Comparison of ENCODE assay signal across 9 cellular contexts in the genomic region with DNA sequence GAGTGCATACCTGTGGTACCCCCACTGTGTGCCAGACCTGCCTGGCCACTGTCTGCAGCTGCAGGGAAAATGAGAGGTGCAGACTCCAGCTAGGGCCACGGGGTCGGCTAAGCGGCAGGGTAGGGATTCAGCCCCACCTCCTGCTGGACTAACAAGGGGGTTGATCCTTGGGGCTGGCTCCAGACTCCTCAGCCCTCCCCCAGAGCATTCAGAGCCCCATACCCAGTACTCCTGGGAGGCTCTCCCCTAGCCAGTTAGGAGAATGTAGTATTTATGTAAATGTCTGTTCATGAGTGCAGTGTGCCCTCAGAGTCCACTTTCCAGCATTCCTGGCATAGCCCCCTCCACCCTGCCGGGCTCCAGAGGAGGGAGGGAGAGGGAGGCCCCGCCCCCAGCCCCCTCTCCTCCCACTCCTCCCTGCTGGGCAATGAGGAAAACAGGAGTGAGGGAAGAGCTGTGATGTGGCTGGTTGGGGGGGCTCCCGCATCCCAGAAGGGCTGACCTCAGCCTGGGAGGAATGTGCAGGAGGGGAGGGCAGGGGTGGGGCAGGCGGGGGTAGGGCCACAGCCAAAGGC. TPM values are rescaled to one million over a fixed set of nuclear protein-coding genes. Genes with fewer than 3 reads are reported as not detected.
DNase-seq lines count a peak whose midpoint lies in the region; ATAC-seq and FAIRE-seq lines count a peak whose summit lies in the region.
"Had no signal": no experiment of that assay in that cellular context is flagged by ENCODE, and none has a peak within 500 bp of the region (broad histone marks: within the 10 kb centered on the region; RNA-seq: fewer than 3 reads in every experiment).

No MANE protein-coding gene starts in this region.

- no peaks in the 10 kb centered on the region for H3K9me3 ChIP-seq in small intestine (ENCODE audit: control insufficient read depth, low read depth)

- intact Hi-C loops in left colon (cut with DNase I, micrococcal nuclease) = no loop called here

- no peaks in the 10 kb centered on the region for H3K27me3 ChIP-seq in small intestine (ENCODE audit: control insufficient read depth in 2 of 2, insufficient read depth in 2 of 2, low read length in 2 of 2)

- no peak for FAIRE-seq in small intestine (lab: Jason Lieb, UNC)

- no peak for ATAC-seq in left colon

- H3K36me3 ChIP-seq in small intestine (ENCODE audit: control insufficient read depth in 2 of 2, insufficient read depth in 2 of 2, low read length in 2 of 2) = no peaks in the 10 kb centered on the region

- H3K4me1 ChIP-seq in small intestine (ENCODE audit: control insufficient read depth in 2 of 2, insufficient read depth in 1 of 2, low read depth in 1 of 2, low read length in 1 of 2) = peaks cover 4 to 8% of the 10 kb centered on the region in 2 donors

- DNase-seq in NCI-H146 (lab: John Stamatoyannopoulos, UW) (peak; percentile 13), NCI-H146 treated with DMSO at 0.1 percent for 48 hours (lab: John Stamatoyannopoulos, UW; ENCODE audit: unreplicated experiment) (no peak), left colon (peak; percentile 58 to 69), superior temporal gyrus (ENCODE audit: extremely low spot score) (peak; percentile 73), NCI-H1048 (lab: John Stamatoyannopoulos, UW) (no peak), small intestine (no peak), NCI-H2081 (lab: John Stamatoyannopoulos, UW) (no peak)

- WGBS in small intestine, 3 donors = 19 to 40% (median 34%) methylated on average over 7 of the region's 7 CpGs

- H3K27ac ChIP-seq in cingulate gyrus (ENCODE audit: low read depth, low read length) (peak overlapping the region; percentile 100), small intestine (ENCODE audit: low read depth in 1 of 2, low read length in 1 of 2) (peak overlapping the region in 1 of 2 donors; percentile 62)
- H3K27ac ChIP-seq: C4-2B had no signal

- H3K4me3 ChIP-seq in small intestine (ENCODE audit: low read depth in 1 of 2, low read length in 2 of 2) = no peak overlapping the region

RNA-seq across cellular contexts. Expression of a gene that starts 4.5 kb away (rescaled TPM):
- total RNA-seq in left colon = 100 to 1,000 TPM in 1 of 2 donors, 10 to 100 TPM in 1; 56.8 to 116 TPM
- 100 to 1,000 TPM in 2 of 3 donors, 10 to 100 TPM in 1; 39.2 to 204 (median 164) TPM for polyA plus RNA-seq in small intestine

RNA-seq across cellular contexts. Expression of a gene that starts 14.4 kb away (rescaled TPM):
- not detected for total RNA-seq in left colon
- polyA plus RNA-seq in small intestine = under 1 TPM in 2 of 3 donors, not detected in 1; 0.21 to 0.54 TPM

RNA-seq across cellular contexts. Expression of a gene that starts 27.8 kb away (rescaled TPM):
- total RNA-seq in left colon = 10 to 100 TPM; 48.8 to 68.6 TPM
- 10 to 100 TPM; 65.8 to 93.4 (median 76.2) TPM for polyA plus RNA-seq in small intestine

RNA-seq across cellular contexts. Expression of a gene that starts 28.5 kb away (rescaled TPM):
- 10 to 100 TPM; 46.1 to 81.3 TPM for total RNA-seq in left colon
- 100 to 1,000 TPM in 1 of 3 donors, 10 to 100 TPM in 2; 23.9 to 117 (median 49.2) TPM for polyA plus RNA-seq in small intestine

RNA-seq across cellular contexts. Expression of a gene that starts 34.7 kb away (rescaled TPM):
- 1 to 10 TPM; 2.2 to 2.8 TPM for total RNA-seq in left colon
- 1 to 10 TPM; 1.6 to 4.1 (median 2.7) TPM for polyA plus RNA-seq in small intestine

Comparison
In these comparisons a context has a peak if more than half of its experiments do, and no peak if none do; other contexts are left out.
1. DNase-seq: peak in NCI-H146 (single experiment), left colon (2 of 2) and superior temporal gyrus (single experiment); none in NCI-H146 treated with DMSO at 0.1 percent for 48 hours (single experiment), NCI-H1048 (single experiment), small intestine (single experiment) and NCI-H2081 (0 of 2).